ENCODE assay signal across 8 cellular contexts in genomic region chr20:18138266-18138582, GRCh38. TPM values are rescaled to one million over a fixed set of nuclear protein-coding genes. Genes with fewer than 3 reads are reported as not detected.
DNase-seq lines count a peak whose midpoint lies in the region; ATAC-seq and TF ChIP-seq lines count a peak whose summit lies in the region.

No MANE protein-coding gene starts in this region.

- no peaks in the 10 kb centered on the region for H3K27me3 Mint-ChIP-seq in activated T-helper 1 cell treated with anti-CD3 and anti-CD28 coated beads, Interleukin-12 subunit alpha, Interleukin-12 subunit beta, Interleukin-2, Interleukin-4 antibody, amounts not matched to agents 30 ng/mL and 10 ng/mL and 1 ng/mL, durations not matched to agents 14 hours and 24 hours and 36 hours (ENCODE audit: insufficient read depth)

- H3K9me3 ChIP-seq in iPS-18c (ENCODE audit: control insufficient read depth, insufficient read depth, low read length) = no peaks in the 10 kb centered on the region
- H3K9me3 ChIP-seq in suprapubic skin = no peaks in the 10 kb centered on the region

- peaks cover 14% of the 10 kb centered on the region for H3K36me3 Mint-ChIP-seq in activated T-helper 1 cell treated with anti-CD3 and anti-CD28 coated beads, Interleukin-12 subunit alpha, Interleukin-12 subunit beta, Interleukin-2, Interleukin-4 antibody, amounts not matched to agents 30 ng/mL and 10 ng/mL and 1 ng/mL, durations not matched to agents 14 hours and 24 hours and 36 hours (ENCODE audit: low read depth)

- no peak for TF ChIP-seq POLR2A in suprapubic skin (IDR thresholded peaks at IDR 0.05)

- TF ChIP-seq EP300 in suprapubic skin (IDR thresholded peaks at IDR 0.05) = no peak

- H3K27ac Mint-ChIP-seq in activated T-helper 1 cell treated with anti-CD3 and anti-CD28 coated beads, Interleukin-12 subunit alpha, Interleukin-12 subunit beta, Interleukin-2, Interleukin-4 antibody, amounts not matched to agents 30 ng/mL and 10 ng/mL and 1 ng/mL, durations not matched to agents 14 hours and 24 hours and 36 hours = peak overlapping the region; percentile 21

- H3K4me1 Mint-ChIP-seq in activated T-helper 1 cell treated with anti-CD3 and anti-CD28 coated beads, Interleukin-12 subunit alpha, Interleukin-12 subunit beta, Interleukin-2, Interleukin-4 antibody, amounts not matched to agents 30 ng/mL and 10 ng/mL and 1 ng/mL, durations not matched to agents 14 hours and 24 hours and 36 hours (ENCODE audit: low read depth) = peaks cover 30% of the 10 kb centered on the region

- no peaks in the 10 kb centered on the region for H3K27me3 ChIP-seq in suprapubic skin

- 1% methylated on average over 15 of the region's 15 CpGs for WGBS in suprapubic skin

- peaks cover 36% of the 10 kb centered on the region for H3K4me1 ChIP-seq in suprapubic skin

- peaks cover 7% of the 10 kb centered on the region for H3K36me3 ChIP-seq in suprapubic skin

- no peak for DNase-seq in GM12864 (ENCODE audit: low read depth)
- no peak for DNase-seq in activated T-helper 1 cell treated with anti-CD3 and anti-CD28 coated beads, Interleukin-12 subunit alpha, Interleukin-12 subunit beta, Interleukin-2, Interleukin-4 antibody, amounts not matched to agents 30 ng/mL and 10 ng/mL and 1 ng/mL, durations not matched to agents 14 hours and 24 hours and 36 hours (ENCODE audit: low spot score)
- DNase-seq in suprapubic skin (ENCODE audit: low spot score in 2 of 2) = no peak
- DNase-seq in GDM1 (lab: John Stamatoyannopoulos, UW) = no peak
- no peak for DNase-seq in NCI-H1436 treated with DMSO at 0.1 percent for 48 hours (lab: John Stamatoyannopoulos, UW)

- TF ChIP-seq CTCF in GM12864 (IDR thresholded peaks at IDR 0.05; ENCODE audit: low read depth, low read length, missing control alignments) = no peak
- TF ChIP-seq CTCF in suprapubic skin (IDR thresholded peaks at IDR 0.05) = no peak

- intact Hi-C loops in activated T-helper 1 cell treated with anti-CD3 and anti-CD28 coated beads, Interleukin-12 subunit alpha, Interleukin-12 subunit beta, Interleukin-2, Interleukin-4 antibody, amounts not matched to agents 30 ng/mL and 10 ng/mL and 1 ng/mL, durations not matched to agents 14 hours and 24 hours and 36 hours (cut with micrococcal nuclease) = loop anchor here (1.0 to 10.0 kb wide), 10 partner anchors 81 to 1877 kb away; partner anchors contain the start of genes BFSP1, DSTN, MGME1 and NAA20

- peak; percentile 6 for ATAC-seq in HG02973 (IDR thresholded peaks at IDR 0.05; ENCODE audit: unreplicated experiment)
- ATAC-seq in HG02938 (IDR thresholded peaks at IDR 0.05; ENCODE audit: unreplicated experiment) = no peak

- H3K27ac ChIP-seq in suprapubic skin = peak overlapping the region; percentile 90

- peak overlapping the region; percentile 90 for H3K4me3 Mint-ChIP-seq in activated T-helper 1 cell treated with anti-CD3 and anti-CD28 coated beads, Interleukin-12 subunit alpha, Interleukin-12 subunit beta, Interleukin-2, Interleukin-4 antibody, amounts not matched to agents 30 ng/mL and 10 ng/mL and 1 ng/mL, durations not matched to agents 14 hours and 24 hours and 36 hours

- H3K9me3 Mint-ChIP-seq in activated T-helper 1 cell treated with anti-CD3 and anti-CD28 coated beads, Interleukin-12 subunit alpha, Interleukin-12 subunit beta, Interleukin-2, Interleukin-4 antibody, amounts not matched to agents 30 ng/mL and 10 ng/mL and 1 ng/mL, durations not matched to agents 14 hours and 24 hours and 36 hours = no peaks in the 10 kb centered on the region

- H3K4me3 ChIP-seq in GM12864 (ENCODE audit: low read depth, low read length) (peak overlapping the region; percentile 85), iPS-18c (ENCODE audit: insufficient read depth, low read depth, low read length) (peak overlapping the region; percentile 97), suprapubic skin (peak overlapping the region; percentile 85)

RNA-seq across cellular contexts. Expression of gene KAT14, which starts 0.6 kb away (rescaled TPM):
- total RNA-seq in activated T-helper 1 cell treated with anti-CD3 and anti-CD28 coated beads, Interleukin-12 subunit alpha, Interleukin-12 subunit beta, Interleukin-2, Interleukin-4 antibody, amounts not matched to agents 30 ng/mL and 10 ng/mL and 1 ng/mL, durations not matched to agents 14 hours and 24 hours and 36 hours = 17.1 and 17.9 TPM in 2 replicates
- total RNA-seq in suprapubic skin = 10 to 100 TPM; 13.2 to 22.0 (median 18.6) TPM

RNA-seq across cellular contexts. Expression of gene PET117, which starts 0.6 kb away (rescaled TPM):
- 16.3 and 16.7 TPM in 2 replicates for total RNA-seq in activated T-helper 1 cell treated with anti-CD3 and anti-CD28 coated beads, Interleukin-12 subunit alpha, Interleukin-12 subunit beta, Interleukin-2, Interleukin-4 antibody, amounts not matched to agents 30 ng/mL and 10 ng/mL and 1 ng/mL, durations not matched to agents 14 hours and 24 hours and 36 hours
- total RNA-seq in suprapubic skin = 10 to 100 TPM; 12.3 to 20.3 (median 17.7) TPM
